ENCODE assay signal across 30 cellular contexts in the genomic region with DNA sequence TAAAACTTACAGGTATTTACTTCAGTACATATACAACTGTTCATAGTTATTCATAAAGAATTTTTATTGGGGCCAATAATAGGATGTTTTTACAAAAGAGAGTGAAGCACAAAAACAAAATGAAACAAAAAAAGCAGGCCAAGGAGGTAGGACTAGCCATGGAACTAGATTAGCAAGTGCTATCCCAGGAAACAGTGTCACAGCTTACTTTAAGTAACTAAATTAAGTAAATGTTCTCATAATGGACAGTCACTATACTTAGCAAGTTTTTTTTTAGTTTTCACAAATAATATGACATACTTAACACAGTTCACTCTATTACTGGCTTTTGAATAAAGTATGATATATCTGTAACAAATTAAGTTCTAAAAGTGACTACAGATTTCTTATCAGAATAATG.
"Had no signal": no experiment of that assay in that cellular context is flagged by ENCODE, and none has a peak within 500 bp of the region (broad histone marks: within the 10 kb centered on the region; RNA-seq: fewer than 3 reads in every experiment).

No MANE protein-coding gene starts in this region.

- H3K36me3 ChIP-seq: adrenal gland, breast epithelium had no signal

- H3K9me3 Mint-ChIP-seq: activated B cell treated with CpG ODN at 0.5 μM for 24 hours; activated CD4-positive, alpha-beta memory T cell treated with anti-CD3 and anti-CD28 coated beads for 36 hours; activated naive CD4-positive, alpha-beta T cell treated with anti-CD3 and anti-CD28 coated beads for 36 hours; activated naive CD4-positive, alpha-beta T cell treated with anti-CD3 and anti-CD28 coated beads, Interleukin-2, amount 50 U/mL, for 72 hours; activated T-helper 1 cell treated with anti-CD3 and anti-CD28 coated beads, Interleukin-12 subunit alpha, Interleukin-12 subunit beta, Interleukin-2, Interleukin-4 antibody, amounts not matched to agents 30 ng/mL and 10 ng/mL and 1 ng/mL, durations not matched to agents 14 hours and 24 hours and 36 hours had no signal

- H3K4me3 ChIP-seq: adrenal gland, body of pancreas, breast epithelium, PC-9 had no signal

- DNase-seq: activated B cell treated with CpG ODN at 0.5 μM for 24 hours; activated CD4-positive, alpha-beta memory T cell treated with anti-CD3 and anti-CD28 coated beads for 36 hours; activated CD4-positive, alpha-beta T cell treated with anti-CD3 and anti-CD28 coated beads for 4 hours; activated CD4-positive, alpha-beta T cell treated with anti-CD3 and anti-CD28 coated beads, Interleukin-2, amount 50 U/mL, for 1 hour; activated CD4-positive, CD25-positive, alpha-beta regulatory T cell treated with anti-CD3 and anti-CD28 coated beads, Interleukin-2, amount 50 U/mL, for 72 hours; activated CD8-positive, alpha-beta memory T cell treated with anti-CD3 and anti-CD28 coated beads, Interleukin-2, amount 50 U/mL, for 4 hours; activated gamma-delta T cell treated with Interleukin-2 at 50 U/mL for 16 hours; activated naive CD4-positive, alpha-beta T cell treated with anti-CD3 and anti-CD28 coated beads for 36 hours; activated T-cell treated with anti-CD3 and anti-CD28 coated beads for 4 hours; activated T-cell treated with anti-CD3 and anti-CD28 coated beads, Interleukin-2, amount 50 U/mL, for 4 hours; adrenal gland; body of pancreas; NCI-H1092 treated with DMSO at 0.1 percent for 48 hours; NCI-H1417 treated with DMSO at 0.1 percent for 48 hours; NCI-H1694; NCI-H1930; NCI-H345; NCI-H524 treated with DMSO at 0.1 percent for 48 hours; PC-9; SIG-M5; SW 1271; T-helper 1 cell; T-helper 2 cell; T-helper 9 cell had no signal

- H3K27ac ChIP-seq: adrenal gland, body of pancreas, breast epithelium, KMS-11, PC-9, RWPE1, VCaP had no signal

- H3K4me1 ChIP-seq: body of pancreas, breast epithelium had no signal

- H3K27me3 Mint-ChIP-seq: activated B cell treated with CpG ODN at 0.5 μM for 24 hours; activated CD4-positive, alpha-beta memory T cell treated with anti-CD3 and anti-CD28 coated beads for 36 hours had no signal

- H3K4me3 Mint-ChIP-seq: activated B cell treated with CpG ODN at 0.5 μM for 24 hours; activated CD4-positive, alpha-beta memory T cell treated with anti-CD3 and anti-CD28 coated beads for 36 hours; activated naive CD4-positive, alpha-beta T cell treated with anti-CD3 and anti-CD28 coated beads for 36 hours; activated T-cell treated with anti-CD3 and anti-CD28 coated beads, Interleukin-2, amount 50 U/mL, for 4 hours; activated T-helper 1 cell treated with anti-CD3 and anti-CD28 coated beads, Interleukin-12 subunit alpha, Interleukin-12 subunit beta, Interleukin-2, Interleukin-4 antibody, amounts not matched to agents 30 ng/mL and 10 ng/mL and 1 ng/mL, durations not matched to agents 14 hours and 24 hours and 36 hours had no signal

- H3K4me2 ChIP-seq: KMS-11, PC-9 had no signal

- H2AFZ ChIP-seq: PC-9 had no signal

- H3K4me1 Mint-ChIP-seq: activated B cell treated with CpG ODN at 0.5 μM for 24 hours had no signal

- ATAC-seq: activated naive CD4-positive, alpha-beta T cell treated with anti-CD3 and anti-CD28 coated beads, Interleukin-2, amount 50 U/mL, for 72 hours; activated T-cell treated with anti-CD3 and anti-CD28 coated beads, Interleukin-2, amount 50 U/mL, for 4 hours; body of pancreas had no signal

- H3K27ac Mint-ChIP-seq: activated B cell treated with CpG ODN at 0.5 μM for 24 hours; activated CD4-positive, alpha-beta memory T cell treated with anti-CD3 and anti-CD28 coated beads for 36 hours; activated naive CD4-positive, alpha-beta T cell treated with anti-CD3 and anti-CD28 coated beads for 36 hours; activated naive CD4-positive, alpha-beta T cell treated with anti-CD3 and anti-CD28 coated beads, Interleukin-2, amount 50 U/mL, for 72 hours; activated T-helper 1 cell treated with anti-CD3 and anti-CD28 coated beads, Interleukin-12 subunit alpha, Interleukin-12 subunit beta, Interleukin-2, Interleukin-4 antibody, amounts not matched to agents 30 ng/mL and 10 ng/mL and 1 ng/mL, durations not matched to agents 14 hours and 24 hours and 36 hours had no signal

- H3K9me3 ChIP-seq: adrenal gland, body of pancreas, breast epithelium had no signal

- H3K36me3 Mint-ChIP-seq: activated CD4-positive, alpha-beta memory T cell treated with anti-CD3 and anti-CD28 coated beads for 36 hours; activated naive CD4-positive, alpha-beta T cell treated with anti-CD3 and anti-CD28 coated beads, Interleukin-2, amount 50 U/mL, for 72 hours had no signal

- H3K27me3 ChIP-seq: adrenal gland, body of pancreas, breast epithelium had no signal

- H3K9ac ChIP-seq: KMS-11 had no signal
